Comparison of ENCODE assay signal across 8 cellular contexts in genomic region chr19:49678970-49679831, GRCh38. TPM values are rescaled to one million over a fixed set of nuclear protein-coding genes. Genes with fewer than 3 reads are reported as not detected.
DNase-seq lines count a peak whose midpoint lies in the region; ATAC-seq and TF ChIP-seq lines count a peak whose summit lies in the region.

No MANE protein-coding gene starts in this region.

- H3K9ac ChIP-seq in trophoblast cell (ENCODE audit: low read length): no peak overlapping the region

- ATAC-seq in effector memory CD8-positive, alpha-beta T cell (replicated peaks): no peak
- ATAC-seq in left lobe of liver: no peak

- no peak overlapping the region for H3K23ac ChIP-seq in trophoblast cell (ENCODE audit: low read length)

- peak overlapping the region; percentile 93 for H3K4ac ChIP-seq in trophoblast cell (ENCODE audit: low read depth, low read length)

- peak overlapping the region; percentile 100 for H3K4me3 ChIP-seq in GM12864 (ENCODE audit: low read depth, low read length)
- H3K4me3 ChIP-seq in trophoblast cell (ENCODE audit: low read depth, low read length): no peak overlapping the region

- H2AFZ ChIP-seq in trophoblast cell (ENCODE audit: insufficient read depth, low read length, poor library complexity): no peak overlapping the region

- H3K4me3 Mint-ChIP-seq in effector memory CD8-positive, alpha-beta T cell: peak overlapping the region in 1 of 2 donors; percentile 87

- H3K4me2 ChIP-seq in trophoblast cell (ENCODE audit: low read length): peak overlapping the region; percentile 28

- peaks cover 13% of the 10 kb centered on the region in 2 experiments for H3K4me1 ChIP-seq in trophoblast cell (ENCODE audit: control insufficient read depth in 1 of 2, insufficient read depth in 2 of 2, low read length in 2 of 2)

- no peak overlapping the region for H2BK5ac ChIP-seq in trophoblast cell (ENCODE audit: low read depth, low read length, poor library complexity)

- no peak overlapping the region for H3K14ac ChIP-seq in trophoblast cell (ENCODE audit: low read length)

- no peaks in the 10 kb centered on the region for H3K27me3 ChIP-seq in trophoblast cell (ENCODE audit: insufficient read depth, low read length)

- DNase-seq in GM12864 (ENCODE audit: low read depth): no peak
- DNase-seq in NCI-H524 (lab: John Stamatoyannopoulos, UW): peak; percentile 93 to 95
- no peak for DNase-seq in effector memory CD8-positive, alpha-beta T cell
- peak in 1 of 2 donors; percentile 31 for DNase-seq in trophoblast cell
- DNase-seq in left lobe of liver (ENCODE audit: low spot score): no peak
- no peak for DNase-seq in COLO829 (ENCODE audit: low spot score)
- DNase-seq in NCI-H1694 (lab: John Stamatoyannopoulos, UW): no peak
- no peak for DNase-seq in T-helper 1 cell

- peaks cover 28% of the 10 kb centered on the region for H3K79me2 ChIP-seq in trophoblast cell (ENCODE audit: control insufficient read depth, insufficient read depth, low read length, poor library complexity)

- H3K79me1 ChIP-seq in trophoblast cell (ENCODE audit: low read length): peaks cover 18% of the 10 kb centered on the region

- H3K36me3 Mint-ChIP-seq in effector memory CD8-positive, alpha-beta T cell (ENCODE audit: insufficient read depth): peaks cover 56% of the 10 kb centered on the region

- peaks cover 29 to 40% of the 10 kb centered on the region in 2 donors for H3K4me1 Mint-ChIP-seq in effector memory CD8-positive, alpha-beta T cell (ENCODE audit: low read depth in 2 of 2)

- peaks cover 2% of the 10 kb centered on the region for H3K9me3 ChIP-seq in trophoblast cell (ENCODE audit: insufficient read depth, low read depth, low read length)

- no peak overlapping the region for H2AK5ac ChIP-seq in trophoblast cell (ENCODE audit: low read length)

- TF ChIP-seq CTCF in GM12864 (IDR thresholded peaks at IDR 0.05; ENCODE audit: low read depth, low read length, missing control alignments): no peak

- H4K91ac ChIP-seq in trophoblast cell (ENCODE audit: low read depth, low read length): no peak overlapping the region

- WGBS in trophoblast cell (ENCODE audit: extremely low coverage, insufficient coverage, insufficient read length): 100% methylated on average over 1 of the region's 15 CpGs

- peaks cover 28 to 29% of the 10 kb centered on the region in 2 experiments for H3K36me3 ChIP-seq in trophoblast cell (ENCODE audit: control insufficient read depth in 1 of 2, insufficient read depth in 2 of 2, low read length in 2 of 2)

- H3K27ac Mint-ChIP-seq in effector memory CD8-positive, alpha-beta T cell: peak overlapping the region; percentile 98 to 100

- H4K8ac ChIP-seq in trophoblast cell (ENCODE audit: low read depth, low read length): no peak overlapping the region

- H2BK120ac ChIP-seq in trophoblast cell (ENCODE audit: insufficient read depth, low read length, poor library complexity): no peak overlapping the region

- H2BK12ac ChIP-seq in trophoblast cell (ENCODE audit: low read length): no peak overlapping the region

- no peaks in the 10 kb centered on the region for H3K9me3 Mint-ChIP-seq in effector memory CD8-positive, alpha-beta T cell

- H4K12ac ChIP-seq in trophoblast cell (ENCODE audit: low read depth, low read length): no peak overlapping the region

- H3K18ac ChIP-seq in trophoblast cell (ENCODE audit: low read length): no peak overlapping the region

- no peaks in the 10 kb centered on the region for H3K27me3 Mint-ChIP-seq in effector memory CD8-positive, alpha-beta T cell

- H3K27ac ChIP-seq in trophoblast cell (ENCODE audit: low read depth, low read length): no peak overlapping the region

RNA-seq across cellular contexts. Expression of gene PRMT1, which starts 2.1 kb away (rescaled TPM):
- polyA plus RNA-seq in trophoblast cell (2013): 149 and 153 TPM in 2 replicates
- 28.7 TPM for total RNA-seq in left lobe of liver

RNA-seq across cellular contexts. Expression of gene ADM5, which starts 10.2 kb away (rescaled TPM):
- 0.67 and 0.86 TPM in 2 replicates for polyA plus RNA-seq in trophoblast cell (2013)
- 0.86 TPM for total RNA-seq in left lobe of liver

RNA-seq across cellular contexts. Expression of gene CPT1C, which starts 11.7 kb away (rescaled TPM):
- polyA plus RNA-seq in trophoblast cell (2013): 8.9 and 10.1 TPM in 2 replicates
- total RNA-seq in left lobe of liver: 0.91 TPM

RNA-seq across cellular contexts. Expression of gene BCL2L12, which starts 13.5 kb away (rescaled TPM):
- polyA plus RNA-seq in trophoblast cell (2013): 131 and 139 TPM in 2 replicates
- 13.7 TPM for total RNA-seq in left lobe of liver

RNA-seq across cellular contexts. Expression of gene IRF3, which starts 13.5 kb away (rescaled TPM):
- 92.5 and 102 TPM in 2 replicates for polyA plus RNA-seq in trophoblast cell (2013)
- 50.1 TPM for total RNA-seq in left lobe of liver

Comparison
In these comparisons a context has a peak if more than half of its experiments do, and no peak if none do; other contexts are left out.
1. DNase-seq: peak in NCI-H524 (2 of 2); none in GM12864 (single experiment), effector memory CD8-positive, alpha-beta T cell (0 of 3), left lobe of liver (single experiment), COLO829 (single experiment), NCI-H1694 (single experiment) and T-helper 1 cell (0 of 5).